ENCODE assay signal across 2 cellular contexts in the genomic region with DNA sequence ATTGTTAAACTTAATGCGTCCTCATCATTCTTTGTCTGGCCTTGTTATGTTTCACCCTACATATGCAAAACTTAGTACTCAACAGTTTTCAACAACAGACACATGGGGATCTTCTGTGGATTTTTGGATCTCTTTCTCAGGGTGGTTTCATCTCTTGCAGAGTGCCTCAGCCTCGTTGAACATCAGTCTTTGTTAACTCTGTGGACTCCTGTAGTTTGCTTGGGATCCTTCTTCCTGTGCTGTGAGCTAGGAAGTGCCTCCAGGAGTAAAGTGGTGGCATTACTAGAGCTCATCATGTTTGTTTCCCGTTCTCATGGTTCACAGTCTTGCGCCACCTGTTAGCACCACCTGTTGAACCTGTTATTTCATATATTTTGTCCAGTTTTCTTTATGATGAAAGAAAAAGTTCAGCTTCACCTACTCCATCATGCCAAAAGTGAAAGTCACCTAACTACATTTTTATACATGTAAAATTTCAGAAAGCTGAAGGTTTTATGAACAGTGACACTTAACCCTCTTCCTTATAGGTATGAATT.
TF ChIP-seq lines count a peak whose summit lies in the region.

No MANE protein-coding gene starts in this region.

TF ChIP-seq in SK-N-SH treated with all-trans-retinoic acid at 6 μM for 48 hours, 23 proteins besides CTCF, POLR2A, EP300 and RAD21:
- TF ChIP-seq ZNF8 (CRISPR knock-in tag; IDR thresholded peaks at IDR 0.05) (no peak), ARNTL (CRISPR knock-in tag; IDR thresholded peaks at IDR 0.05; ENCODE audit: borderline replicate concordance, low read depth) (no peak), ZNF565 (CRISPR knock-in tag; conservative IDR thresholded peaks at IDR 0.05; ENCODE audit: low read depth) (no peak), ZNF70 (CRISPR knock-in tag; IDR thresholded peaks at IDR 0.05) (no peak), TOX (CRISPR knock-in tag; IDR thresholded peaks at IDR 0.05; ENCODE audit: borderline replicate concordance) (no peak), SNAI2 (CRISPR knock-in tag; IDR thresholded peaks at IDR 0.05) (no peak), PPARA (CRISPR knock-in tag; IDR thresholded peaks at IDR 0.05; ENCODE audit: borderline replicate concordance) (no peak), TCF4 (CRISPR knock-in tag; IDR thresholded peaks at IDR 0.05; ENCODE audit: borderline replicate concordance) (no peak), GLIS3 (CRISPR knock-in tag; IDR thresholded peaks at IDR 0.05) (no peak), POU6F1 (CRISPR knock-in tag; IDR thresholded peaks at IDR 0.05; ENCODE audit: borderline replicate concordance, low read depth) (no peak), CSDC2 (CRISPR knock-in tag; IDR thresholded peaks at IDR 0.05) (no peak), ZFP30 (CRISPR knock-in tag; IDR thresholded peaks at IDR 0.05) (no peak), ISL1 (CRISPR knock-in tag; IDR thresholded peaks at IDR 0.05) (no peak)
- TF ChIP-seq, protein P1, sequence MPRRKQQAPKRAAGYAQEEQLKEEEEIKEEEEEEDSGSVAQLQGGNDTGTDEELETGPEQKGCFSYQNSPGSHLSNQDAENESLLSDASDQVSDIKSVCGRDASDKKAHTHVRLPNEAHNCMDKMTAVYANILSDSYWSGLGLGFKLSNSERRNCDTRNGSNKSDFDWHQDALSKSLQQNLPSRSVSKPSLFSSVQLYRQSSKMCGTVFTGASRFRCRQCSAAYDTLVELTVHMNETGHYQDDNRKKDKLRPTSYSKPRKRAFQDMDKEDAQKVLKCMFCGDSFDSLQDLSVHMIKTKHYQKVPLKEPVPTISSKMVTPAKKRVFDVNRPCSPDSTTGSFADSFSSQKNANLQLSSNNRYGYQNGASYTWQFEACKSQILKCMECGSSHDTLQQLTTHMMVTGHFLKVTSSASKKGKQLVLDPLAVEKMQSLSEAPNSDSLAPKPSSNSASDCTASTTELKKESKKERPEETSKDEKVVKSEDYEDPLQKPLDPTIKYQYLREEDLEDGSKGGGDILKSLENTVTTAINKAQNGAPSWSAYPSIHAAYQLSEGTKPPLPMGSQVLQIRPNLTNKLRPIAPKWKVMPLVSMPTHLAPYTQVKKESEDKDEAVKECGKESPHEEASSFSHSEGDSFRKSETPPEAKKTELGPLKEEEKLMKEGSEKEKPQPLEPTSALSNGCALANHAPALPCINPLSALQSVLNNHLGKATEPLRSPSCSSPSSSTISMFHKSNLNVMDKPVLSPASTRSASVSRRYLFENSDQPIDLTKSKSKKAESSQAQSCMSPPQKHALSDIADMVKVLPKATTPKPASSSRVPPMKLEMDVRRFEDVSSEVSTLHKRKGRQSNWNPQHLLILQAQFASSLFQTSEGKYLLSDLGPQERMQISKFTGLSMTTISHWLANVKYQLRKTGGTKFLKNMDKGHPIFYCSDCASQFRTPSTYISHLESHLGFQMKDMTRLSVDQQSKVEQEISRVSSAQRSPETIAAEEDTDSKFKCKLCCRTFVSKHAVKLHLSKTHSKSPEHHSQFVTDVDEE (CRISPR knock-in tag; IDR thresholded peaks at IDR 0.05), result no peak
- TF ChIP-seq, protein P2, sequence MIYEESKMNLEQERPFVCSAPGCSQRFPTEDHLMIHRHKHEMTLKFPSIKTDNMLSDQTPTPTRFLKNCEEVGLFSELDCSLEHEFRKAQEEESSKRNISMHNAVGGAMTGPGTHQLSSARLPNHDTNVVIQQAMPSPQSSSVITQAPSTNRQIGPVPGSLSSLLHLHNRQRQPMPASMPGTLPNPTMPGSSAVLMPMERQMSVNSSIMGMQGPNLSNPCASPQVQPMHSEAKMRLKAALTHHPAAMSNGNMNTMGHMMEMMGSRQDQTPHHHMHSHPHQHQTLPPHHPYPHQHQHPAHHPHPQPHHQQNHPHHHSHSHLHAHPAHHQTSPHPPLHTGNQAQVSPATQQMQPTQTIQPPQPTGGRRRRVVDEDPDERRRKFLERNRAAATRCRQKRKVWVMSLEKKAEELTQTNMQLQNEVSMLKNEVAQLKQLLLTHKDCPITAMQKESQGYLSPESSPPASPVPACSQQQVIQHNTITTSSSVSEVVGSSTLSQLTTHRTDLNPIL (CRISPR knock-in tag; IDR thresholded peaks at IDR 0.05; ENCODE audit: low read depth), result no peak

TF ChIP-seq in SK-N-SH, 30 proteins besides CTCF, POLR2A, EP300 and RAD21:
- TF ChIP-seq TAF1 (IDR thresholded peaks at IDR 0.05; ENCODE audit: borderline replicate concordance, low read depth, low read length) (no peak), REST (IDR thresholded peaks at IDR 0.05; ENCODE audit: low read depth, low read length) (no peak), YY1 (IDR thresholded peaks at IDR 0.05; ENCODE audit: low read depth) (no peak), GATA2 (CRISPR knock-in tag; IDR thresholded peaks at IDR 0.05) (no peak), RFX5 (IDR thresholded peaks at IDR 0.05; ENCODE audit: low read length) (no peak), MEF2A (IDR thresholded peaks at IDR 0.05; ENCODE audit: borderline replicate concordance, low read depth) (no peak), SMC3 (IDR thresholded peaks at IDR 0.05; ENCODE audit: low read depth, low read length) (no peak), RCOR1 (IDR thresholded peaks at IDR 0.05; ENCODE audit: low read length) (no peak), ELF1 (IDR thresholded peaks at IDR 0.05) (no peak), NFIC (IDR thresholded peaks at IDR 0.05; ENCODE audit: borderline replicate concordance) (no peak), PBX3 (IDR thresholded peaks at IDR 0.05) (no peak), FOSL2 (IDR thresholded peaks at IDR 0.05; ENCODE audit: borderline replicate concordance, low read depth) (no peak), MAX (IDR thresholded peaks at IDR 0.05; ENCODE audit: low read depth) (no peak), CHD2 (IDR thresholded peaks at IDR 0.05; ENCODE audit: low read length, partially characterized antibody) (no peak), JUND (IDR thresholded peaks at IDR 0.05) (no peak)
